In the genomic region with DNA sequence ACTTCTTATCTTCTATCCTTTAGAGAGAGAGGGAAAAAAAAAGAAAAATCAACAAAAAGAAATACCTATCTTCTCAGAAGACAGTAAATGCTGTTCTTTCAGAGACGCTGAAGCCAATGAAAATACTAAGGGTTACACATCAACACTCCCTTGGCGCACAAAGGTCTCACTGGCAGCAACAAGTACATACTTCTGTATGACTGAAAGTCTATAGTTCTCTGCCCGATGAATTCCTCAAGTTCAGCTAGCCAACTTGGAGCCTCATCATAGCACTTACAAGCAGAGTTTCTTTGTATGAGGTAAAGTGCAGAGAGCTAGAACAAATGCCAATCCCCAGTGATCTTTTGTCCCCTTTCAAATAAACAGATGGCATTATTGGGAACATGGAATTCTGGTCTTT, we compare ENCODE assay signal across 21 cellular contexts.
DNase-seq lines count a peak whose midpoint lies in the region; ATAC-seq lines count a peak whose summit lies in the region.
"Had no signal": no experiment of that assay in that cellular context is flagged by ENCODE, and none has a peak within 500 bp of the region (broad histone marks: within the 10 kb centered on the region; RNA-seq: fewer than 3 reads in every experiment).

No MANE protein-coding gene starts in this region.

- H4K20me1 ChIP-seq in GM23248 (ENCODE audit: insufficient read depth) = no peaks in the 10 kb centered on the region

- H3K9me3 Mint-ChIP-seq in activated T-helper 17 cell treated with anti-CD3 and anti-CD28 coated beads, Interleukin-2, amount 50 U/mL, for 72 hours = peaks cover 3% of the 10 kb centered on the region
- H3K9me3 Mint-ChIP-seq: HFFc6 had no signal

- no peak for ATAC-seq in activated T-helper 17 cell treated with anti-CD3 and anti-CD28 coated beads, Interleukin-2, amount 50 U/mL, for 72 hours (replicated peaks)
- no peak for ATAC-seq in GM21528 (IDR thresholded peaks at IDR 0.05; ENCODE audit: low FRiP score, unreplicated experiment)
- no peak for ATAC-seq in GM19324 (IDR thresholded peaks at IDR 0.05; ENCODE audit: low FRiP score, unreplicated experiment)
- ATAC-seq: Right ventricle myocardium inferior had no signal

- no peaks in the 10 kb centered on the region for H3K4me1 ChIP-seq in GM23248 (ENCODE audit: insufficient read depth)
- H3K4me1 ChIP-seq in SJSA1 (replicated peaks) = peaks cover 11% of the 10 kb centered on the region

- 8 to 11% methylated on average over 3 of the region's 3 CpGs for WGBS in GM23248 (ENCODE audit: low coverage in 1 of 2, low lambda C conversion rate in 2 of 2, missing lambda C conversion rate in 2 of 2), 2 experiments

- H3K27me3 ChIP-seq in GM23248 (replicated peaks; ENCODE audit: insufficient read depth) (no peaks in the 10 kb centered on the region), SJSA1 (replicated peaks) (no peaks in the 10 kb centered on the region)

- H3K4me1 Mint-ChIP-seq in activated T-helper 17 cell treated with anti-CD3 and anti-CD28 coated beads, Interleukin-2, amount 50 U/mL, for 72 hours = no peaks in the 10 kb centered on the region

- H3K4me3 Mint-ChIP-seq in activated T-helper 17 cell treated with anti-CD3 and anti-CD28 coated beads, Interleukin-2, amount 50 U/mL, for 72 hours = no peak overlapping the region
- H3K4me3 Mint-ChIP-seq: HFFc6 had no signal

- in situ Hi-C loops in GM23248 (cut with MboI) = no loop called here

- H3K9me2 ChIP-seq in GM23248 (ENCODE audit: insufficient read depth) = no peaks in the 10 kb centered on the region

- no peak overlapping the region for H3K4me2 ChIP-seq in GM23248 (ENCODE audit: unreplicated experiment)
- H3K4me2 ChIP-seq: KMS-11, PC-9 had no signal

- no peaks in the 10 kb centered on the region for H3K79me2 ChIP-seq in GM23248 (ENCODE audit: insufficient read depth)

- no peaks in the 10 kb centered on the region for H3K27me3 Mint-ChIP-seq in activated T-helper 17 cell treated with anti-CD3 and anti-CD28 coated beads, Interleukin-2, amount 50 U/mL, for 72 hours

- H3F3A ChIP-seq in GM23248 (ENCODE audit: insufficient read depth) = no peaks in the 10 kb centered on the region

- H3K9ac ChIP-seq in GM23248 = no peak overlapping the region
- H3K9ac ChIP-seq: KMS-11 had no signal

- H3K9me3 ChIP-seq in GM23248 (ENCODE audit: low read depth) = no peaks in the 10 kb centered on the region
- H3K9me3 ChIP-seq in SJSA1 (replicated peaks) = no peaks in the 10 kb centered on the region
- H3K9me3 ChIP-seq: HAP-1 had no signal

- no peaks in the 10 kb centered on the region for H3K36me3 Mint-ChIP-seq in activated T-helper 17 cell treated with anti-CD3 and anti-CD28 coated beads, Interleukin-2, amount 50 U/mL, for 72 hours (ENCODE audit: low read depth)

- H3K27ac ChIP-seq in GM23248 (no peak overlapping the region), SJSA1 (peak overlapping the region; percentile 45; the same call in 1 of the 2 replicates)
- H3K27ac ChIP-seq: KMS-11, PC-9 had no signal

- H3K4me3 ChIP-seq in GM23248 = no peak overlapping the region
- no peak overlapping the region for H3K4me3 ChIP-seq in SJSA1
- H3K4me3 ChIP-seq in skeletal muscle cell (ENCODE audit: low read depth, low read length) = no peak overlapping the region
- H3K4me3 ChIP-seq: HAP-1, PC-9 had no signal

- no peak overlapping the region for H2AFZ ChIP-seq in GM23248
- H2AFZ ChIP-seq: PC-9 had no signal

- no peak overlapping the region for H3K27ac Mint-ChIP-seq in activated T-helper 17 cell treated with anti-CD3 and anti-CD28 coated beads, Interleukin-2, amount 50 U/mL, for 72 hours
- H3K27ac Mint-ChIP-seq: HFFc6 had no signal

- peak; percentile 46 for DNase-seq in GM23248
- no peak for DNase-seq in SJSA1 (ENCODE audit: low read depth in 1 of 2, low spot score in 2 of 2)
- peak; percentile 8 for DNase-seq in fibroblast of peridontal ligament (ENCODE audit: extremely low read depth)
- DNase-seq in skeletal muscle cell (ENCODE audit: low read depth) = peak; percentile 24
- no peak for DNase-seq in KG1 (lab: John Stamatoyannopoulos, UW)
- DNase-seq: 8988T, ACHN, DMS153, DND-41, HFFc6, MV-4-11, NCI-H1105, NCI-H2029, NCI-H526 treated with DMSO at 0.1 percent for 48 hours, PC-9 had no signal

- H3K36me3 ChIP-seq in GM23248 (ENCODE audit: low read depth) (no peaks in the 10 kb centered on the region), SJSA1 (no peaks in the 10 kb centered on the region)
- H3K36me3 ChIP-seq: HAP-1 had no signal

Comparison
In these comparisons a context has a peak if more than half of its experiments do, and no peak if none do; other contexts are left out.
1. DNase-seq: peak in GM23248 (single experiment), fibroblast of peridontal ligament (single experiment) and skeletal muscle cell (single experiment); none in SJSA1 (0 of 2) and KG1 (single experiment).